ENCODE assay signal across 8 cellular contexts in the genomic region with DNA sequence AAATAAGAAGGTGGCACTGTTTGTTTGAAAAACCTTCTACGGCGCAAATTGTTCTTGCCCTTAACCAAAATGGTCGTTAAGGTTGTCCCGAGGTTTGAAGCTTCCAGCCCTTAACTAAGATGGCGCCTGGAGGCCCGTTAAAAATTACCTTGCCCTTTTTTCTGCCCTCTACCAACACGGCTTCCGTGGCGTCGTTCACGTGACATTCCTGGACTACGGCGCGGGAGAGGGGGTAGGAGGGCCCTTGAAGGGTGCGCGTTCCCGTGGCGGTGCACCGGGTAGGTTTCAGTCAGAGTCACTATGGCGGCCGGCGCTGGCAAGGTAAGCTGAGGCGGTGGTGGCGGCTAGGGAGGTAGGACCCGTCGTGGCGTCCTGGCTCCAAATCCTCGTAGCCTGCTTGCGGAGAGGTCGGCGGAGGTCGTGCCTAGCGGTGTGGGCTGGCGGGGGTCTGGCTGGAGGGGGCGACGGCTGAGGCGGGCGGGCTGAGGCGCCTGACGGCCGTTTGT. TPM values are rescaled to one million over a fixed set of nuclear protein-coding genes. Genes with fewer than 3 reads are reported as not detected.
DNase-seq lines count a peak whose midpoint lies in the region; ATAC-seq, FAIRE-seq and TF ChIP-seq lines count a peak whose summit lies in the region.

A gene with protein sequence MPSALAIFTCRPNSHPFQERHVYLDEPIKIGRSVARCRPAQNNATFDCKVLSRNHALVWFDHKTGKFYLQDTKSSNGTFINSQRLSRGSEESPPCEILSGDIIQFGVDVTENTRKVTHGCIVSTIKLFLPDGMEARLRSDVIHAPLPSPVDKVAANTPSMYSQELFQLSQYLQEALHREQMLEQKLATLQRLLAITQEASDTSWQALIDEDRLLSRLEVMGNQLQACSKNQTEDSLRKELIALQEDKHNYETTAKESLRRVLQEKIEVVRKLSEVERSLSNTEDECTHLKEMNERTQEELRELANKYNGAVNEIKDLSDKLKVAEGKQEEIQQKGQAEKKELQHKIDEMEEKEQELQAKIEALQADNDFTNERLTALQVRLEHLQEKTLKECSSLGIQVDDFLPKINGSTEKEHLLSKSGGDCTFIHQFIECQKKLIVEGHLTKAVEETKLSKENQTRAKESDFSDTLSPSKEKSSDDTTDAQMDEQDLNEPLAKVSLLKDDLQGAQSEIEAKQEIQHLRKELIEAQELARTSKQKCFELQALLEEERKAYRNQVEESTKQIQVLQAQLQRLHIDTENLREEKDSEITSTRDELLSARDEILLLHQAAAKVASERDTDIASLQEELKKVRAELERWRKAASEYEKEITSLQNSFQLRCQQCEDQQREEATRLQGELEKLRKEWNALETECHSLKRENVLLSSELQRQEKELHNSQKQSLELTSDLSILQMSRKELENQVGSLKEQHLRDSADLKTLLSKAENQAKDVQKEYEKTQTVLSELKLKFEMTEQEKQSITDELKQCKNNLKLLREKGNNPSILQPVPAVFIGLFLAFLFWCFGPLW (plus strand): TSS at position 288 of the 506 bp plus-strand sequence. CDS start 1,343 bp downstream, outside the sequence.

- TF ChIP-seq CTCF in AG04449 (IDR thresholded peaks at IDR 0.05; ENCODE audit: insufficient read depth, low read length, missing control alignments): no peak
- no peak for TF ChIP-seq CTCF in WI38 (IDR thresholded peaks at IDR 0.05; ENCODE audit: low read depth, low read length)
- TF ChIP-seq CTCF in bronchial epithelial cell (IDR thresholded peaks at IDR 0.05; ENCODE audit: insufficient read depth, low read length, severe bottlenecking): no peak

- ATAC-seq in GM18907 (IDR thresholded peaks at IDR 0.05; ENCODE audit: unreplicated experiment) (peak; percentile 93), HG03159 (IDR thresholded peaks at IDR 0.05; ENCODE audit: unreplicated experiment) (peak; percentile 91)

- FAIRE-seq in bronchial epithelial cell (lab: Jason Lieb, UNC) (peak; percentile 36), small intestine (lab: Jason Lieb, UNC) (no peak)

- CTCF ChIA-PET in AG04449 (lab: Yijun Ruan, JAX): interaction anchor here (0.8 to 1.8 kb wide), 3 partner anchors 8 to 97 kb away, joined by 3 to 6 read pairs (median 3); no protein-coding TSS in a partner anchor

- POLR2A ChIA-PET in AG04449 (lab: Yijun Ruan, JAX): interaction anchor here (0.6 to 1.4 kb wide), 5 partner anchors 10 to 159 kb away, joined by 3 to 6 read pairs (median 3); partner anchors contain the start of gene ARF4

- WGBS in small intestine, 3 donors: 1% methylated on average over 37 to 41 of the region's 41 CpGs

- DNase-seq in AG04449 (ENCODE audit: low read depth, low spot score) (peak; percentile 75), NCI-H2227 treated with DMSO at 0.1 percent for 48 hours (lab: John Stamatoyannopoulos, UW) (peak; percentile 91), bronchial epithelial cell (ENCODE audit: low read depth) (peak; percentile 92), iPS-NIHi11 (ENCODE audit: low spot score) (peak; percentile 94), small intestine (peak; percentile 99)

- H3K4me3 ChIP-seq in AG04449 (ENCODE audit: low read depth, low read length) (peak within 1 kb of the TSS; percentile 89), WI38 (ENCODE audit: low read depth, low read length) (peak within 1 kb of the TSS; percentile 84), bronchial epithelial cell (ENCODE audit: low read depth, low read length) (peak within 1 kb of the TSS; percentile 94), small intestine (ENCODE audit: low read depth in 1 of 2, low read length in 2 of 2) (peak within 1 kb of the TSS; percentile 96 to 98)

- H3K36me3 ChIP-seq in bronchial epithelial cell (ENCODE audit: control insufficient read depth, insufficient read depth, low read length) (peaks cover 6% of the 10 kb centered on the region), small intestine (ENCODE audit: control insufficient read depth in 2 of 2, insufficient read depth in 2 of 2, low read length in 2 of 2) (no peaks in the 10 kb centered on the region)

- no peaks in the 10 kb centered on the region for H3K9me3 ChIP-seq in small intestine (ENCODE audit: control insufficient read depth, low read depth)

- H3K27ac ChIP-seq in small intestine (ENCODE audit: low read depth in 1 of 2, low read length in 1 of 2): peak within 1 kb of the TSS; percentile 66 to 94

- H3K4me1 ChIP-seq in small intestine (ENCODE audit: control insufficient read depth in 2 of 2, insufficient read depth in 1 of 2, low read depth in 1 of 2, low read length in 1 of 2): peaks cover 0 to 4% of the 10 kb centered on the region in 2 donors

- no peaks in the 10 kb centered on the region for H3K27me3 ChIP-seq in bronchial epithelial cell (ENCODE audit: control insufficient read depth, insufficient read depth, low read length)
- no peaks in the 10 kb centered on the region for H3K27me3 ChIP-seq in small intestine (ENCODE audit: control insufficient read depth in 2 of 2, insufficient read depth in 2 of 2, low read length in 2 of 2)

RNA-seq across cellular contexts. Expression of the gene that starts here (rescaled TPM):
- 50.3 and 67.5 TPM in 2 replicates for total RNA-seq in bronchial epithelial cell
- polyA plus RNA-seq in small intestine: 10 to 100 TPM; 24.7 to 32.7 (median 32.7) TPM

Comparison
In these comparisons a context has a peak if more than half of its experiments do, and no peak if none do; other contexts are left out.
1. Peak in every context shown above with its lines: DNase-seq, ATAC-seq, H3K4me3 ChIP-seq and H3K27ac ChIP-seq.